35 cellular contexts compared by ENCODE assay signal in the genomic region with DNA sequence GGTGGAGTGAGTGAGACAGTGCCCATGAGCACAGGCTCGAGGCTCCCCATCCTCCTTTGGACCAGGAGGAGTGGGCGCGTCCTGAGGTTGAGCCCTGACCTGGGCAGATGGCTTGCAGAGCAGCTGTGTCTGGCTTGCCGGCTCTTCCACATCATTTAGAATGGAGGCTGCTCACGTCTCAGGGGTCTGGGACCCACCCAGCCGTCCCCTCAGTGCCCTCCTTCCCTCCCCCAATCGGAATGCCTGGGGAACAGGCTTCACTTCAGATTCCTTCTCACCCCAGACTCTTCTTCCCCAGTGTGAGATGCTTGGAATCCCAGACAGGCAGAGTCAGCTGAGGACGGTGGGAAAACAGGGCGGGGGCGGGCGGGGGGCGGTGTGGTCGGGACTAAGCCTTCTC.
"Had no signal": no experiment of that assay in that cellular context is flagged by ENCODE, and none has a peak within 500 bp of the region (broad histone marks: within the 10 kb centered on the region; RNA-seq: fewer than 3 reads in every experiment).

No MANE protein-coding gene starts in this region.

- H3K27me3 ChIP-seq: ascending aorta, breast epithelium, cardiac muscle cell, esophagus muscularis mucosa, foreskin keratinocyte, gastrocnemius medialis had no signal

- H3K9me3 ChIP-seq: ascending aorta, gastrocnemius medialis had no signal

- H3K36me3 ChIP-seq: ascending aorta, breast epithelium, cardiac muscle cell, esophagus muscularis mucosa, gastrocnemius medialis, WERI-Rb-1 had no signal

- ATAC-seq: activated CD4-positive, CD25-positive, alpha-beta regulatory T cell treated with anti-CD3 and anti-CD28 coated beads, Interleukin-2, amount 50 U/mL, for 24 hours; activated CD8-positive, alpha-beta T cell treated with anti-CD3 and anti-CD28 coated beads for 36 hours; effector memory CD8-positive, alpha-beta T cell; foreskin keratinocyte; gastrocnemius medialis; T-helper 17 cell had no signal

- H3K4me1 Mint-ChIP-seq: activated B cell treated with CpG ODN at 0.5 μM for 24 hours; activated naive CD4-positive, alpha-beta T cell treated with anti-CD3 and anti-CD28 coated beads, Interleukin-2, amount 50 U/mL, for 24 hours; activated naive CD8-positive, alpha-beta T cell treated with anti-CD3 and anti-CD28 coated beads, Interleukin-2, amount 10 ng/mL, durations not matched to agents 7 days and 5 days; brain; central memory CD8-positive, alpha-beta T cell; T-helper 17 cell had no signal

- H3K27me3 Mint-ChIP-seq: activated B cell treated with CpG ODN at 0.5 μM for 24 hours; activated CD8-positive, alpha-beta T cell treated with anti-CD3 and anti-CD28 coated beads for 36 hours; activated naive CD4-positive, alpha-beta T cell treated with anti-CD3 and anti-CD28 coated beads, Interleukin-2, amount 50 U/mL, for 24 hours; activated naive CD8-positive, alpha-beta T cell treated with anti-CD3 and anti-CD28 coated beads, Interleukin-2, amount 10 ng/mL, durations not matched to agents 7 days and 5 days; central memory CD8-positive, alpha-beta T cell; effector memory CD8-positive, alpha-beta T cell; T-helper 17 cell had no signal

- H3K4me3 ChIP-seq: ascending aorta, breast epithelium, cardiac muscle cell, esophagus muscularis mucosa, gastrocnemius medialis had no signal

- DNase-seq: activated B cell treated with CpG ODN at 0.5 μM for 24 hours; activated CD4-positive, alpha-beta T cell treated with anti-CD3 and anti-CD28 coated beads for 48 hours; activated CD4-positive, alpha-beta T cell treated with anti-CD3 and anti-CD28 coated beads, Interleukin-2, amount 50 U/mL, for 1 hour; activated CD4-positive, alpha-beta T cell treated with anti-CD3 and anti-CD28 coated beads, Interleukin-2, amount 50 U/mL, for 48 hours; activated CD8-positive, alpha-beta memory T cell treated with anti-CD3 and anti-CD28 coated beads for 24 hours; activated CD8-positive, alpha-beta memory T cell treated with anti-CD3 and anti-CD28 coated beads, Interleukin-2, amount 50 U/mL, for 4 hours; activated CD8-positive, alpha-beta T cell treated with anti-CD3 and anti-CD28 coated beads for 36 hours; activated effector memory CD4-positive, alpha-beta T cell treated with anti-CD3 and anti-CD28 coated beads, Interleukin-2, amount 50 U/mL, for 16 hours; activated naive CD4-positive, alpha-beta T cell treated with anti-CD3 and anti-CD28 coated beads for 36 hours; activated naive CD8-positive, alpha-beta T cell treated with anti-CD3 and anti-CD28 coated beads, Interleukin-2, amount 10 ng/mL, durations not matched to agents 7 days and 5 days; activated T-cell treated with anti-CD3 and anti-CD28 coated beads, Interleukin-2, amount 50 U/mL, for 1 hour; activated T-cell treated with anti-CD3 and anti-CD28 coated beads, Interleukin-2, amount 50 U/mL, for 48 hours; cortex of kidney; dermis blood vessel endothelial cell; effector CD4-positive, alpha-beta T cell; effector memory CD8-positive, alpha-beta T cell; erythroblast; foreskin keratinocyte; gastrocnemius medialis; glutamatergic neuron; T-helper 1 cell; T-helper 17 cell; T1000; WERI-Rb-1 had no signal

- H3K27ac ChIP-seq: ascending aorta, breast epithelium, cardiac muscle cell, esophagus muscularis mucosa, foreskin keratinocyte, gastrocnemius medialis, WERI-Rb-1 had no signal

- H3K36me3 Mint-ChIP-seq: activated naive CD4-positive, alpha-beta T cell treated with anti-CD3 and anti-CD28 coated beads, Interleukin-2, amount 50 U/mL, for 24 hours; activated naive CD8-positive, alpha-beta T cell treated with anti-CD3 and anti-CD28 coated beads, Interleukin-2, amount 10 ng/mL, durations not matched to agents 7 days and 5 days had no signal

- H3K4me1 ChIP-seq: ascending aorta, breast epithelium, esophagus muscularis mucosa, foreskin keratinocyte, gastrocnemius medialis had no signal

- H3K4me3 Mint-ChIP-seq: activated B cell treated with CpG ODN at 0.5 μM for 24 hours; activated CD8-positive, alpha-beta T cell treated with anti-CD3 and anti-CD28 coated beads for 36 hours; activated naive CD4-positive, alpha-beta T cell treated with anti-CD3 and anti-CD28 coated beads for 36 hours; activated naive CD4-positive, alpha-beta T cell treated with anti-CD3 and anti-CD28 coated beads, Interleukin-2, amount 50 U/mL, for 24 hours; activated naive CD8-positive, alpha-beta T cell treated with anti-CD3 and anti-CD28 coated beads, Interleukin-2, amount 10 ng/mL, durations not matched to agents 7 days and 5 days; activated T-helper 1 cell treated with anti-CD3 and anti-CD28 coated beads, Interleukin-12 subunit alpha, Interleukin-12 subunit beta, Interleukin-2, Interleukin-4 antibody, amounts not matched to agents 30 ng/mL and 10 ng/mL and 1 ng/mL, durations not matched to agents 14 hours and 24 hours and 36 hours; brain; central memory CD8-positive, alpha-beta T cell; effector memory CD8-positive, alpha-beta T cell; T-helper 17 cell; T-helper 2 cell treated with Interferon-gamma antibody and Interleukin-4, amounts not matched to agents 5 μg/mL and 100 μg/mL, for 36 hours had no signal

- H3K27ac Mint-ChIP-seq: activated B cell treated with CpG ODN at 0.5 μM for 24 hours; activated CD8-positive, alpha-beta T cell treated with anti-CD3 and anti-CD28 coated beads for 36 hours; activated naive CD4-positive, alpha-beta T cell treated with anti-CD3 and anti-CD28 coated beads for 36 hours; activated naive CD4-positive, alpha-beta T cell treated with anti-CD3 and anti-CD28 coated beads, Interleukin-2, amount 50 U/mL, for 24 hours; activated naive CD8-positive, alpha-beta T cell treated with anti-CD3 and anti-CD28 coated beads, Interleukin-2, amount 10 ng/mL, durations not matched to agents 7 days and 5 days; activated T-helper 1 cell treated with anti-CD3 and anti-CD28 coated beads, Interleukin-12 subunit alpha, Interleukin-12 subunit beta, Interleukin-2, Interleukin-4 antibody, amounts not matched to agents 30 ng/mL and 10 ng/mL and 1 ng/mL, durations not matched to agents 14 hours and 24 hours and 36 hours; activated T-helper 2 cell treated with anti-CD3 and anti-CD28 coated beads, Interferon-gamma antibody, Interleukin-2, Interleukin-4, amounts not matched to agents 10 μg/mL and 5 μg/mL and 100 μg/mL, durations not matched to agents 14 hours and 24 hours and 36 hours; brain; effector memory CD8-positive, alpha-beta T cell; T-helper 17 cell; T-helper 2 cell treated with Interferon-gamma antibody and Interleukin-4, amounts not matched to agents 5 μg/mL and 100 μg/mL, for 36 hours had no signal
